In the genomic region with DNA sequence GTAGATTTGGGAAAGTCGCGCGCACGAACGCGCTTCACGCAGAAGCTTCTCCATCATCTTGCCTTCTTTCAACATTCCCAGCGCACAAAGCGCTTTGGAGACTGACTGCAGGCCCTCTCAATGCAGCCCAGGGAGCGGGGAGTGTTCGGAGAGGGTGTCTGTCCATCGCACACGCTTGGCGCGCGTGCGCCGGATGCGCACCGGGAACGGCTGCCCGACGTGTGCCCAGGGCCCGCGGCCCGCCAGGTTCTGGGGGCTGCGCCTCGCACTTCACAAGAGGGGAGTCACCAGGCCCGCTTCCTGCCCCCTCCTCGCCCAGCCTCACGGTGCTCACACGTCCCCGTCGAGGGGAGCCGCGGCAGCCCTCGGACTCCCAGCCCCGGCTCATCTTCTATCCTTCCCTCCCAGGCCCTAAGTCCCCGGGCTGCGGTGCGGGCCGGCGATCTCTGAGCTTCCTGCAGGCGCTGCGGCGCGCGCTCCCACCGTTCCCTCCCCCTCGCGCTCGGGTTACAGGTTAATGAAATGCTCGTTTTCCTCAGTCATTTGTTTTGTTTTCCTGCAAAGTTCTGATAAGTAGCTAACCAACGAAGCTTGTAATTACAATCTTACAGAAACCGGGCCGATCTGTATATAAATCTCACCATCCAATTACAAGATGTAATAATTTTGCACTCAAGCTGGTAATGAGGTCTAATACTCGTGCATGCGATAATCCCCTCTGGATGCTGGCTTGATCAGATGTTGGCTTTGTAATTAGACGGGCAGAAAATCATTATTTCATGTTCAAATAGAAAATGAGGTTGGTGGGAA, we compare ENCODE assay signal across 13 cellular contexts. TPM values are rescaled to one million over a fixed set of nuclear protein-coding genes. Genes with fewer than 3 reads are reported as not detected.
DNase-seq lines count a peak whose midpoint lies in the region; ATAC-seq and TF ChIP-seq lines count a peak whose summit lies in the region.
"Had no signal": no experiment of that assay in that cellular context is flagged by ENCODE, and none has a peak within 500 bp of the region (broad histone marks: within the 10 kb centered on the region; RNA-seq: fewer than 3 reads in every experiment).

No MANE protein-coding gene starts in this region.

- H3K4me3 Mint-ChIP-seq in activated CD8-positive, alpha-beta T cell treated with anti-CD3 and anti-CD28 coated beads, Interleukin-2, amount 10 ng/mL, durations not matched to agents 7 days and 5 days = peak overlapping the region; percentile 49
- no peak overlapping the region for H3K4me3 Mint-ChIP-seq in activated CD8-positive, alpha-beta T cell treated with anti-CD3 and anti-CD28 coated beads for 36 hours

- no peak overlapping the region for H3K9ac ChIP-seq in HUES48 (ENCODE audit: low read depth, low read length)
- no peak overlapping the region for H3K9ac ChIP-seq in neural cell (ENCODE audit: low read length)

- H3K36me3 ChIP-seq in HUES48 (ENCODE audit: control insufficient read depth, insufficient read depth, low read length) = no peaks in the 10 kb centered on the region
- H3K36me3 ChIP-seq in neural cell (ENCODE audit: insufficient read depth, low read length) = no peaks in the 10 kb centered on the region
- no peaks in the 10 kb centered on the region for H3K36me3 ChIP-seq in effector memory CD4-positive, alpha-beta T cell (ENCODE audit: control insufficient read depth, insufficient read depth, low read length)
- H3K36me3 ChIP-seq: neutrophil had no signal

- no peak for TF ChIP-seq RAD21 in neural cell (conservative IDR thresholded peaks at IDR 0.05)

- peaks cover 14% of the 10 kb centered on the region for H3K4me1 Mint-ChIP-seq in activated CD8-positive, alpha-beta T cell treated with anti-CD3 and anti-CD28 coated beads, Interleukin-2, amount 10 ng/mL, durations not matched to agents 7 days and 5 days (ENCODE audit: low read depth)
- peaks cover 17% of the 10 kb centered on the region for H3K4me1 Mint-ChIP-seq in activated CD8-positive, alpha-beta T cell treated with anti-CD3 and anti-CD28 coated beads for 36 hours (ENCODE audit: low read depth)

- CTCF ChIA-PET in activated CD8-positive, alpha-beta T cell treated with anti-CD3 and anti-CD28 coated beads, Interleukin-2, amount 10 ng/mL, durations not matched to agents 7 days and 5 days (lab: Charles Lee) = no interaction called here
- CTCF ChIA-PET in activated CD8-positive, alpha-beta T cell treated with anti-CD3 and anti-CD28 coated beads for 36 hours (lab: Charles Lee) = no interaction called here

- no peak for TF ChIP-seq EP300 in neural cell (conservative IDR thresholded peaks at IDR 0.05; ENCODE audit: poor library complexity, severe bottlenecking)

- peaks cover 4% of the 10 kb centered on the region for H3K9me3 Mint-ChIP-seq in activated CD8-positive, alpha-beta T cell treated with anti-CD3 and anti-CD28 coated beads, Interleukin-2, amount 10 ng/mL, durations not matched to agents 7 days and 5 days (ENCODE audit: insufficient read depth)
- H3K9me3 Mint-ChIP-seq in activated CD8-positive, alpha-beta T cell treated with anti-CD3 and anti-CD28 coated beads for 36 hours = no peaks in the 10 kb centered on the region
- H3K9me3 Mint-ChIP-seq: stimulated activated naive CD8-positive, alpha-beta T cell treated with anti-CD3 and anti-CD28 coated beads, Interleukin-15, amount 100 ng/mL, for 72 hours had no signal

- POLR2A ChIA-PET in activated CD8-positive, alpha-beta T cell treated with anti-CD3 and anti-CD28 coated beads, Interleukin-2, amount 10 ng/mL, durations not matched to agents 7 days and 5 days (lab: Charles Lee) = no interaction called here
- POLR2A ChIA-PET in activated CD8-positive, alpha-beta T cell treated with anti-CD3 and anti-CD28 coated beads for 36 hours (lab: Charles Lee) = no interaction called here

- no peak for TF ChIP-seq CTCF in activated CD8-positive, alpha-beta T cell treated with anti-CD3 and anti-CD28 coated beads for 36 hours (IDR thresholded peaks at IDR 0.05)
- TF ChIP-seq CTCF in epithelial cell of proximal tubule (conservative IDR thresholded peaks at IDR 0.05; ENCODE audit: low read depth, low read length) (no peak), neural cell (IDR thresholded peaks at IDR 0.05; ENCODE audit: poor library complexity, severe bottlenecking) (no peak)

- DNase-seq in activated CD8-positive, alpha-beta T cell treated with anti-CD3 and anti-CD28 coated beads, Interleukin-2, amount 10 ng/mL, durations not matched to agents 7 days and 5 days = no peak
- no peak for DNase-seq in activated CD8-positive, alpha-beta T cell treated with anti-CD3 and anti-CD28 coated beads for 36 hours
- DNase-seq in epithelial cell of proximal tubule (ENCODE audit: low read depth) (no peak), NCI-H2171 treated with DMSO at 0.1 percent for 48 hours (lab: John Stamatoyannopoulos, UW) (no peak)
- DNase-seq in effector memory CD4-positive, alpha-beta T cell = no peak
- DNase-seq: CD4-positive, alpha-beta memory T cell; GDM1; stimulated activated naive CD8-positive, alpha-beta T cell treated with anti-CD3 and anti-CD28 coated beads, Interleukin-15, amount 100 ng/mL, for 72 hours had no signal

- peak overlapping the region; percentile 61 for H3K4me3 ChIP-seq in HUES48 (ENCODE audit: low read depth, low read length)
- peak overlapping the region; percentile 41 for H3K4me3 ChIP-seq in epithelial cell of proximal tubule (ENCODE audit: low read depth, low read length)
- H3K4me3 ChIP-seq in neural cell (ENCODE audit: low read length) = peak overlapping the region; percentile 25
- H3K4me3 ChIP-seq in effector memory CD4-positive, alpha-beta T cell (ENCODE audit: insufficient read depth, low read depth, low read length, poor library complexity, severe bottlenecking) = no peak overlapping the region

- H3K9me3 ChIP-seq in HUES48 (ENCODE audit: control insufficient read depth, insufficient read depth, low read length) (no peaks in the 10 kb centered on the region), neural cell (ENCODE audit: low read length) (no peaks in the 10 kb centered on the region)
- no peaks in the 10 kb centered on the region for H3K9me3 ChIP-seq in effector memory CD4-positive, alpha-beta T cell (ENCODE audit: control insufficient read depth, low read length)
- H3K9me3 ChIP-seq: neutrophil had no signal

- peak overlapping the region; percentile 15 for H3K27ac Mint-ChIP-seq in activated CD8-positive, alpha-beta T cell treated with anti-CD3 and anti-CD28 coated beads, Interleukin-2, amount 10 ng/mL, durations not matched to agents 7 days and 5 days
- H3K27ac Mint-ChIP-seq in activated CD8-positive, alpha-beta T cell treated with anti-CD3 and anti-CD28 coated beads for 36 hours = no peak overlapping the region

- H3K79me2 ChIP-seq in neural cell (replicated peaks; ENCODE audit: insufficient read depth, low read length) = no peaks in the 10 kb centered on the region

- H3K36me3 Mint-ChIP-seq in activated CD8-positive, alpha-beta T cell treated with anti-CD3 and anti-CD28 coated beads, Interleukin-2, amount 10 ng/mL, durations not matched to agents 7 days and 5 days (ENCODE audit: low read depth) = peaks cover 17% of the 10 kb centered on the region
- H3K36me3 Mint-ChIP-seq in activated CD8-positive, alpha-beta T cell treated with anti-CD3 and anti-CD28 coated beads for 36 hours (ENCODE audit: low read depth) = peaks cover 3% of the 10 kb centered on the region
- H3K36me3 Mint-ChIP-seq: CD4-positive, alpha-beta memory T cell had no signal

- H3K27me3 Mint-ChIP-seq in activated CD8-positive, alpha-beta T cell treated with anti-CD3 and anti-CD28 coated beads, Interleukin-2, amount 10 ng/mL, durations not matched to agents 7 days and 5 days (ENCODE audit: low read depth) = peaks cover 75% of the 10 kb centered on the region
- H3K27me3 Mint-ChIP-seq in activated CD8-positive, alpha-beta T cell treated with anti-CD3 and anti-CD28 coated beads for 36 hours = peaks cover 72% of the 10 kb centered on the region

- no peak for ATAC-seq in activated CD8-positive, alpha-beta T cell treated with anti-CD3 and anti-CD28 coated beads, Interleukin-2, amount 10 ng/mL, durations not matched to agents 7 days and 5 days
- no peak for ATAC-seq in activated CD8-positive, alpha-beta T cell treated with anti-CD3 and anti-CD28 coated beads for 36 hours
- no peak for ATAC-seq in HG02798 (IDR thresholded peaks at IDR 0.05; ENCODE audit: poor library complexity, unreplicated experiment)
- ATAC-seq: esophagus mucosa; stimulated activated naive CD8-positive, alpha-beta T cell treated with anti-CD3 and anti-CD28 coated beads, Interleukin-15, amount 100 ng/mL, for 72 hours had no signal

- no peak overlapping the region for H2AFZ ChIP-seq in neural cell (ENCODE audit: low read depth, low read length)

- H3K27me3 ChIP-seq in HUES48 (ENCODE audit: control insufficient read depth, insufficient read depth, low read length) = peaks cover 88% of the 10 kb centered on the region
- H3K27me3 ChIP-seq in neural cell (ENCODE audit: insufficient read depth, low read depth, low read length) = peaks cover 99% of the 10 kb centered on the region
- peaks cover 13% of the 10 kb centered on the region for H3K27me3 ChIP-seq in effector memory CD4-positive, alpha-beta T cell (replicated peaks; ENCODE audit: control insufficient read depth, insufficient read depth, low read length, poor library complexity, severe bottlenecking)

- intact Hi-C loops in activated CD8-positive, alpha-beta T cell treated with anti-CD3 and anti-CD28 coated beads for 36 hours (cut with micrococcal nuclease) = loop anchor here (5.0 kb wide), 1 partner anchor 648 kb away; no protein-coding TSS in a partner anchor

- H3K4me2 ChIP-seq in neural cell (ENCODE audit: low read length) = no peak overlapping the region

- H3F3A ChIP-seq in neural cell (ENCODE audit: insufficient read depth, low read length, poor library complexity, severe bottlenecking) = no peaks in the 10 kb centered on the region

- no peaks in the 10 kb centered on the region for H4K20me1 ChIP-seq in neural cell (ENCODE audit: insufficient read depth)

- peaks cover 24% of the 10 kb centered on the region for H3K4me1 ChIP-seq in HUES48 (ENCODE audit: control insufficient read depth, insufficient read depth, low read length)
- peaks cover 10% of the 10 kb centered on the region for H3K4me1 ChIP-seq in effector memory CD4-positive, alpha-beta T cell (ENCODE audit: control insufficient read depth, insufficient read depth, low read length, poor library complexity, severe bottlenecking)

- no peaks in the 10 kb centered on the region for H3K9me2 ChIP-seq in neural cell (ENCODE audit: insufficient read depth, low read length)

- H3K27ac ChIP-seq in HUES48 (ENCODE audit: low read depth, low read length) = no peak overlapping the region
- H3K27ac ChIP-seq in neural cell (ENCODE audit: low read length) = no peak overlapping the region
- H3K27ac ChIP-seq in effector memory CD4-positive, alpha-beta T cell (ENCODE audit: insufficient read depth, low read length, poor library complexity, severe bottlenecking) = no peak overlapping the region
- H3K27ac ChIP-seq: neutrophil had no signal

TF ChIP-seq in neural cell, 6 proteins besides CTCF, POLR2A, EP300 and RAD21 (continues in another document):
- no peak for TF ChIP-seq MXI1 (conservative IDR thresholded peaks at IDR 0.05; ENCODE audit: poor library complexity, severe bottlenecking)

RNA-seq across cellular contexts. Expression of a gene that starts 2.9 kb away (rescaled TPM):
- total RNA-seq in activated CD8-positive, alpha-beta T cell treated with anti-CD3 and anti-CD28 coated beads, Interleukin-2, amount 10 ng/mL, durations not matched to agents 7 days and 5 days = not detected
- total RNA-seq in activated CD8-positive, alpha-beta T cell treated with anti-CD3 and anti-CD28 coated beads for 36 hours = not detected
- total RNA-seq in epithelial cell of proximal tubule = 12.8 and 28.7 TPM in 2 replicates
- polyA plus RNA-seq in neural cell = not detected in 2 replicates
- 0.49 TPM in 1 of 2 replicates, not detected in the other for polyA minus RNA-seq in neural cell
- total RNA-seq: CD4-positive, alpha-beta memory T cell had no signal
- polyA plus RNA-seq: CD4-positive, alpha-beta memory T cell had no signal

Comparison
In these comparisons a context has a peak if more than half of its experiments do, and no peak if none do; other contexts are left out.
1. RNA of a gene that starts 2.9 kb away (total RNA-seq): 12.8 to 28.7 TPM in epithelial cell of proximal tubule; not detected in activated CD8-positive, alpha-beta T cell treated with anti-CD3 and anti-CD28 coated beads for 36 hours and not detected in activated CD8-positive, alpha-beta T cell treated with anti-CD3 and anti-CD28 coated beads, Interleukin-2, amount 10 ng/mL, durations not matched to agents 7 days and 5 days; every median in the first group is over 10 times any median in the second.